In the genomic region with DNA sequence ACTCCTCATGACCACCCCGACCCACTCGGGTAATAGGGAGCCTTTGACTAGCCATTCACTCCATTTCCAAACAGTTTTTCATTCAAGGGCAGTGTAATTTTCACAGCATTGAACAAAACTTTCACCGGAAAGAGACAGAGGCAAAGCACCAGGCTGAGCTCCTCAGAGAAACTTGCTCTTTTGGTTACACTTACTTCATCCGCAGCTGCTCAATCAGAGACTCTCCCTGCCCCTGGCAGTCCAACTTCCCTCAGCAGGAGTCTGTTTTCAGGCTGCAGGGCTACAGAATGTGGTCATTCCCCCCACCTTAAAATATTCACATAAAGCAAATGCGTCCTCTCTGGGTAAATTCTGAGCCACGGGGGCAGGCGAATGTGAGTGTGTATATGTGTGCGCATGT, we compare ENCODE assay signal across 15 cellular contexts.
"Had no signal": no experiment of that assay in that cellular context is flagged by ENCODE, and none has a peak within 500 bp of the region (broad histone marks: within the 10 kb centered on the region; RNA-seq: fewer than 3 reads in every experiment).

No MANE protein-coding gene starts in this region.

- DNase-seq: dermis blood vessel endothelial cell; dorsolateral prefrontal cortex; effector CD4-positive, alpha-beta T cell; effector memory CD4-positive, alpha-beta T cell; foreskin keratinocyte; heart right ventricle; hippocampal formation; left cardiac atrium; left lung; lower lobe of right lung; mesenchymal stem cell; mucosa of descending colon had no signal

- ATAC-seq: foreskin keratinocyte, gastroesophageal sphincter, left cardiac atrium, left lung, lower lobe of right lung, mucosa of descending colon had no signal

- H3K27ac ChIP-seq: coronary artery, dorsolateral prefrontal cortex, esophagus muscularis mucosa, foreskin keratinocyte, gastroesophageal sphincter, heart right ventricle, left lung, lower lobe of right lung had no signal

- H3K27me3 ChIP-seq: dorsolateral prefrontal cortex, esophagus muscularis mucosa, foreskin keratinocyte, gastroesophageal sphincter, left lung had no signal

- H3K4me3 ChIP-seq: coronary artery, dorsolateral prefrontal cortex, esophagus muscularis mucosa, gastroesophageal sphincter, heart right ventricle, left lung, lower lobe of right lung, mucosa of descending colon had no signal

- H3K36me3 ChIP-seq: esophagus muscularis mucosa, gastroesophageal sphincter, heart right ventricle, left lung, lower lobe of right lung had no signal

- H3K4me1 ChIP-seq: esophagus muscularis mucosa, foreskin keratinocyte, gastroesophageal sphincter, heart right ventricle, left lung, lower lobe of right lung had no signal

- H3K9me3 ChIP-seq: esophagus muscularis mucosa, gastroesophageal sphincter, left lung, lower lobe of right lung, mucosa of descending colon had no signal
